Comparison of ENCODE assay signal across 22 cellular contexts in the genomic region with DNA sequence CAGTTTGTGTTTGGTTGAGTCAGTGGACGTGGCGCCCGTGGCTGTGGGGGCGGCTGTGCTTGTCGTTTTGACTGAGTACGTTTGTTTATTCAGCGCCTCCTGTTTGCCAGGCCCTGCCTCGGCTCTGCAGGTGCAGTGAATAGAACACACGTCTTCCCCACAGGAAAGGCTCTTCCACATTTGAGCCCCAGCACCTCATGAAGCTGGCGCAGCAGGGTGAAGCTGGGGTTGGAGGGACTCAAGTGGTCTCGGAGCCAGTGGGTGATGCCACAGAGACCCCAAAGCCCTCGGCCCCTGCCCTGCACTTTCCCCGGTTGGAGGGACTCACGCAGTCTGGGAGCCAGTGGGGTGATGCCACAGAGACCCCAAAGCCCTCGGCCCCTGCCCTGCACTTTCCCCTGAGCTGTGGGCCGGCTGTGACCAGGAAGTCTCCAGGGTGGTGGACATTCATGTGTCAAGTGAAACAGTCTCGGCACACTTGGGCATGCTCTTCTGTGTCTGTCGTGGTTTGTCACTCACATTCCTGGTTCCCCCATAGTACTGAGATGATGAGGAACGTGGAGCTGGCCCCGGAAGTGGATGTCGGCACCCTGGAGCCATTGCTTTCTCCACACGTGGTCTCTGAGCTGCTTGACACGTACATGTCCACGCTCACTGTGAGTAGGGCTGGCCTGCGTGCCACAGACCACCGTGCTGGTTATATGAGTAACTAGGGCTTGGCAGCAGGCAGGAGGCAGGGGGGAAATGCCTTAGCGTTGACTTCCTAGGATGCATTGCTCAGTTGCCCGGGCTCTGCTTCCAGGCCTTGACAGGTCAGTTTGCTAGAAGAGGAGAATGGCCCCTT. TPM values are rescaled to one million over a fixed set of nuclear protein-coding genes. Genes with fewer than 3 reads are reported as not detected.
DNase-seq lines count a peak whose midpoint lies in the region; ATAC-seq, FAIRE-seq and TF ChIP-seq lines count a peak whose summit lies in the region.
"Had no signal": no experiment of that assay in that cellular context is flagged by ENCODE, and none has a peak within 500 bp of the region (broad histone marks: within the 10 kb centered on the region; RNA-seq: fewer than 3 reads in every experiment).

No MANE protein-coding gene starts in this region.

- no peak overlapping the region for H3K4me3 Mint-ChIP-seq in WTC11
- H3K4me3 Mint-ChIP-seq: CD8-positive, alpha-beta memory T cell; immature natural killer cell; memory B cell had no signal

- no peaks in the 10 kb centered on the region for H4K20me1 ChIP-seq in Karpas-422 (ENCODE audit: insufficient read depth, low read depth, low read length)

- TF ChIP-seq CTCF in WTC11 (IDR thresholded peaks at IDR 0.05) (no peak), kidney (IDR thresholded peaks at IDR 0.05; ENCODE audit: borderline replicate concordance, extremely low read depth, insufficient read depth) (no peak), tibial artery (IDR thresholded peaks at IDR 0.05) (no peak)

- H3K4me2 ChIP-seq in Karpas-422 (ENCODE audit: low read depth, low read length, poor library complexity, severe bottlenecking): no peak overlapping the region

- no peak overlapping the region for H3K4me3 ChIP-seq in kidney (ENCODE audit: low read length in 2 of 2)
- H3K4me3 ChIP-seq in tibial artery: no peak overlapping the region
- H3K4me3 ChIP-seq in Karpas-422 (ENCODE audit: low read length): no peak overlapping the region
- H3K4me3 ChIP-seq: prostate gland had no signal

- ATAC-seq in WTC11 (no peak), GM19467 (IDR thresholded peaks at IDR 0.05; ENCODE audit: unreplicated experiment) (no peak)
- ATAC-seq: naive thymus-derived CD8-positive, alpha-beta T cell had no signal

- H2AFZ ChIP-seq in Karpas-422 (ENCODE audit: low read length): no peak overlapping the region

- H3K27ac ChIP-seq in kidney (ENCODE audit: low read depth in 2 of 2, low read length in 2 of 2) (no peak overlapping the region), tibial artery (no peak overlapping the region), Karpas-422 (ENCODE audit: low read length) (no peak overlapping the region)
- H3K27ac ChIP-seq: prostate gland, RWPE1 had no signal

- peaks cover 5% of the 10 kb centered on the region for H3K9me3 Mint-ChIP-seq in WTC11

- no peaks in the 10 kb centered on the region for H3K27me3 ChIP-seq in tibial artery
- H3K27me3 ChIP-seq in Karpas-422 (ENCODE audit: low read length): no peaks in the 10 kb centered on the region

- H3K79me2 ChIP-seq in Karpas-422 (ENCODE audit: low read length): peaks cover 47% of the 10 kb centered on the region

- H3K27me3 Mint-ChIP-seq in WTC11 (ENCODE audit: low read depth): no peaks in the 10 kb centered on the region
- H3K27me3 Mint-ChIP-seq: CD8-positive, alpha-beta memory T cell; memory B cell; naive thymus-derived CD8-positive, alpha-beta T cell had no signal

- no peak for FAIRE-seq in kidney (lab: Jason Lieb, UNC)
- FAIRE-seq: urothelium cell line had no signal

- peaks cover 14% of the 10 kb centered on the region for H3K4me1 Mint-ChIP-seq in WTC11

- H3K36me3 ChIP-seq in kidney (ENCODE audit: control insufficient read depth in 1 of 2, insufficient read depth in 2 of 2, low read length in 2 of 2) (peaks cover 20 to 45% of the 10 kb centered on the region in 2 donors), tibial artery (peaks cover 74 to 95% (median 75%) of the 10 kb centered on the region in 3 donors), Karpas-422 (ENCODE audit: insufficient read depth, low read length) (peaks cover 35% of the 10 kb centered on the region)
- H3K36me3 ChIP-seq: prostate gland had no signal

- H3K4me1 ChIP-seq in kidney (ENCODE audit: control insufficient read depth in 1 of 2, insufficient read depth in 1 of 2, low read depth in 1 of 2, low read length in 2 of 2) (no peaks in the 10 kb centered on the region), tibial artery (no peaks in the 10 kb centered on the region), Karpas-422 (ENCODE audit: low read length) (no peaks in the 10 kb centered on the region)
- H3K4me1 ChIP-seq: prostate gland had no signal

- peak overlapping the region; percentile 42 for H3K27ac Mint-ChIP-seq in WTC11
- H3K27ac Mint-ChIP-seq: immature natural killer cell; memory B cell; naive thymus-derived CD8-positive, alpha-beta T cell had no signal

- intact Hi-C loops in kidney (cut with DNase I): no loop called here
- intact Hi-C loops in tibial artery (cut with DNase I; ENCODE audit: low total_unique reads): no loop called here

- H3K9ac ChIP-seq in kidney (ENCODE audit: low read length in 2 of 2) (no peak overlapping the region), Karpas-422 (ENCODE audit: low read length) (no peak overlapping the region)

- H3K9me2 ChIP-seq in Karpas-422 (replicated peaks; ENCODE audit: insufficient read depth, low read length): no peaks in the 10 kb centered on the region

- POLR2A ChIA-PET in WTC11 (lab: Charles Lee): no interaction called here

- CTCF ChIA-PET in WTC11 (lab: Charles Lee): no interaction called here

- peaks cover 68% of the 10 kb centered on the region for H3K36me3 Mint-ChIP-seq in WTC11

- H3K9me3 ChIP-seq in kidney (ENCODE audit: control insufficient read depth in 1 of 2, low read length in 2 of 2) (peaks cover 3 to 9% of the 10 kb centered on the region in 2 donors), tibial artery (peaks cover 0 to 10% (median 5%) of the 10 kb centered on the region in 3 donors), Karpas-422 (ENCODE audit: low read length) (peaks cover 10% of the 10 kb centered on the region)
- H3K9me3 ChIP-seq: prostate gland had no signal

- peak; percentile 42 for DNase-seq in activated effector memory CD4-positive, alpha-beta T cell treated with anti-CD3 and anti-CD28 coated beads, Interleukin-2, amount 50 U/mL, for 16 hours
- no peak for DNase-seq in activated effector memory CD4-positive, alpha-beta T cell treated with Interleukin-2 at 50 U/mL for 16 hours
- DNase-seq in WTC11 (ENCODE audit: low spot score) (peak; percentile 10), kidney (peak; percentile 57), tibial artery (peak; percentile 18 to 60), COLO829 (ENCODE audit: low spot score) (no peak), Karpas-422 (no peak)
- DNase-seq: effector CD4-positive, alpha-beta T cell; EL; HCEC 1CT; immature natural killer cell; Kasumi-1; NCI-H2227 treated with DMSO at 0.1 percent for 48 hours; stimulated activated CD4-positive, alpha-beta T cell treated with anti-CD3 and anti-CD28 coated beads, Interleukin-12 subunit alpha, Interleukin-12 subunit beta, amount 100 ng/mL, for 4 hours; stimulated activated naive CD4-positive, alpha-beta T cell had no signal

TF ChIP-seq in WTC11, 78 proteins besides CTCF, POLR2A, EP300 and RAD21:
- TF ChIP-seq EMX1 (CRISPR knock-in tag; IDR thresholded peaks at IDR 0.05) (no peak), ELF4 (CRISPR knock-in tag; IDR thresholded peaks at IDR 0.05; ENCODE audit: low read depth) (no peak), CREB1 (CRISPR knock-in tag; IDR thresholded peaks at IDR 0.05) (no peak), ZNF121 (CRISPR knock-in tag; IDR thresholded peaks at IDR 0.05) (no peak)
- TF ChIP-seq, protein P1, sequence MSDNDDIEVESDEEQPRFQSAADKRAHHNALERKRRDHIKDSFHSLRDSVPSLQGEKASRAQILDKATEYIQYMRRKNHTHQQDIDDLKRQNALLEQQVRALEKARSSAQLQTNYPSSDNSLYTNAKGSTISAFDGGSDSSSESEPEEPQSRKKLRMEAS (CRISPR knock-in tag; IDR thresholded peaks at IDR 0.05): no peak

RNA-seq across cellular contexts. Expression of a gene that starts 13.6 kb away (rescaled TPM):
- total RNA-seq in WTC11 (2021): 60.1 to 62.4 TPM (median 62.2 TPM) in 3 replicates
- 71.5 TPM for total RNA-seq in kidney
- 40.5 TPM for polyA plus RNA-seq in kidney (ENCODE audit: insufficient read depth, low read depth, low replicate concordance)
- 24.4 and 39.8 TPM in 2 replicates for total RNA-seq in Karpas-422 (2014; rRNA removed; shearing (Covaris generic); ENCODE audit: low replicate concordance)

Comparison
In these comparisons a context has a peak if more than half of its experiments do, and no peak if none do; other contexts are left out.
1. DNase-seq: peak in activated effector memory CD4-positive, alpha-beta T cell treated with anti-CD3 and anti-CD28 coated beads, Interleukin-2, amount 50 U/mL, for 16 hours (single experiment), WTC11 (single experiment), kidney (single experiment) and tibial artery (2 of 2); none in activated effector memory CD4-positive, alpha-beta T cell treated with Interleukin-2 at 50 U/mL for 16 hours (single experiment), COLO829 (single experiment) and Karpas-422 (single experiment).